Comparison of ENCODE assay signal across 1 cellular context in genomic region chr7:876077-876971, GRCh38.
TF ChIP-seq lines count a peak whose summit lies in the region.

Gene GET4 (plus strand): TSS chr7:876554. CDS start chr7:876646, 92 bp downstream.

TF ChIP-seq in K562, 482 proteins besides CTCF, POLR2A, EP300 and RAD21 (continued from another document and continues in another):
- TF ChIP-seq MLX (CRISPR knock-in tag; conservative IDR thresholded peaks at IDR 0.05) (peak in 1 of 2 experiments; percentile 98; a peak in 1 of 4 replicates), NR1H2 (CRISPR knock-in tag; IDR thresholded peaks at IDR 0.05) (0 out of 2 replicates have a peak, but pooled peaks have one; percentile 49), ZNF24 (IDR thresholded peaks at IDR 0.05) (peak; percentile 76), ELF2 (CRISPR knock-in tag; IDR thresholded peaks at IDR 0.05) (no peak), ZSCAN32 (CRISPR knock-in tag; IDR thresholded peaks at IDR 0.05) (0 out of 2 replicates have a peak, but pooled peaks have one; percentile 36), OTX1 (CRISPR knock-in tag; IDR thresholded peaks at IDR 0.05) (0 out of 2 replicates have a peak, but pooled peaks have one; percentile 15), SIN3A (IDR thresholded peaks at IDR 0.05; ENCODE audit: borderline replicate concordance in 2 of 2, control insufficient read depth in 1 of 2, low read depth in 2 of 2, low read length in 2 of 2) (peak; percentile 60 to 79; a peak in 3 of 4 replicates), E2F6 (IDR thresholded peaks at IDR 0.05; ENCODE audit: borderline replicate concordance in 1 of 2, extremely low read depth in 1 of 2, insufficient read depth in 1 of 2, insufficient read length in 1 of 2, low read depth in 1 of 2, low read length in 1 of 2, poor library complexity in 1 of 2, severe bottlenecking in 1 of 2) (peak; percentile 97 to 99), MGA (IDR thresholded peaks at IDR 0.05) (peak; percentile 93), MYC (IDR thresholded peaks at IDR 0.05; ENCODE audit: low read depth, low read length) (peak; percentile 97), MYC (CRISPR knock-in tag; IDR thresholded peaks at IDR 0.05; ENCODE audit: borderline replicate concordance, low read depth) (no peak), FOXP4 (CRISPR knock-in tag; IDR thresholded peaks at IDR 0.05; ENCODE audit: borderline replicate concordance) (peak; percentile 99; the same call in 1 of the 2 replicates), NKRF (IDR thresholded peaks at IDR 0.05; ENCODE audit: borderline replicate concordance) (no peak), ZNF395 (CRISPR knock-in tag; IDR thresholded peaks at IDR 0.05) (peak; percentile 93), TAL1 (IDR thresholded peaks at IDR 0.05) (no peak), FOXM1 (IDR thresholded peaks at IDR 0.05; ENCODE audit: low read depth) (no peak), FOXM1 (CRISPR knock-in tag; IDR thresholded peaks at IDR 0.05; ENCODE audit: low read depth) (peak; percentile 98), ATF3 (IDR thresholded peaks at IDR 0.05) (no peak), ATF3 (CRISPR knock-in tag; conservative IDR thresholded peaks at IDR 0.05) (peak; percentile 89), ZFP36 (IDR thresholded peaks at IDR 0.05; ENCODE audit: low read depth, low read length, partially characterized antibody) (peak; percentile 56), NR0B1 (IDR thresholded peaks at IDR 0.05; ENCODE audit: partially characterized antibody) (no peak), FOXK2 (conservative IDR thresholded peaks at IDR 0.05 in 1 of 2, IDR thresholded peaks at IDR 0.05 in 1 of 2; ENCODE audit: low read depth in 2 of 2) (peak; percentile 64 to 70), MAZ (CRISPR knock-in tag; conservative IDR thresholded peaks at IDR 0.05 in 1 of 2, IDR thresholded peaks at IDR 0.05 in 1 of 2) (peak; percentile 32 to 78), POLR2G (IDR thresholded peaks at IDR 0.05; ENCODE audit: low read depth, low read length) (peak; percentile 89), TGIF2 (CRISPR knock-in tag; IDR thresholded peaks at IDR 0.05) (no peak), CXXC5 (CRISPR knock-in tag; IDR thresholded peaks at IDR 0.05) (peak; percentile 99), CGGBP1 (CRISPR knock-in tag; IDR thresholded peaks at IDR 0.05) (0 out of 2 replicates have a peak, but pooled peaks have one; percentile 50), ZNF766 (CRISPR knock-in tag; conservative IDR thresholded peaks at IDR 0.05) (no peak), RBM34 (IDR thresholded peaks at IDR 0.05; ENCODE audit: borderline replicate concordance, insufficient read depth, low read length) (no peak), ZNF140 (CRISPR knock-in tag; IDR thresholded peaks at IDR 0.05) (no peak), CHD2 (IDR thresholded peaks at IDR 0.05; ENCODE audit: low read depth, low read length) (peak; percentile 43; the same call in 1 of the 2 replicates), ZBTB9 (CRISPR knock-in tag; IDR thresholded peaks at IDR 0.05) (peak; percentile 54; the same call in 1 of the 2 replicates)
